ENCODE assay signal across 8 cellular contexts in the genomic region with DNA sequence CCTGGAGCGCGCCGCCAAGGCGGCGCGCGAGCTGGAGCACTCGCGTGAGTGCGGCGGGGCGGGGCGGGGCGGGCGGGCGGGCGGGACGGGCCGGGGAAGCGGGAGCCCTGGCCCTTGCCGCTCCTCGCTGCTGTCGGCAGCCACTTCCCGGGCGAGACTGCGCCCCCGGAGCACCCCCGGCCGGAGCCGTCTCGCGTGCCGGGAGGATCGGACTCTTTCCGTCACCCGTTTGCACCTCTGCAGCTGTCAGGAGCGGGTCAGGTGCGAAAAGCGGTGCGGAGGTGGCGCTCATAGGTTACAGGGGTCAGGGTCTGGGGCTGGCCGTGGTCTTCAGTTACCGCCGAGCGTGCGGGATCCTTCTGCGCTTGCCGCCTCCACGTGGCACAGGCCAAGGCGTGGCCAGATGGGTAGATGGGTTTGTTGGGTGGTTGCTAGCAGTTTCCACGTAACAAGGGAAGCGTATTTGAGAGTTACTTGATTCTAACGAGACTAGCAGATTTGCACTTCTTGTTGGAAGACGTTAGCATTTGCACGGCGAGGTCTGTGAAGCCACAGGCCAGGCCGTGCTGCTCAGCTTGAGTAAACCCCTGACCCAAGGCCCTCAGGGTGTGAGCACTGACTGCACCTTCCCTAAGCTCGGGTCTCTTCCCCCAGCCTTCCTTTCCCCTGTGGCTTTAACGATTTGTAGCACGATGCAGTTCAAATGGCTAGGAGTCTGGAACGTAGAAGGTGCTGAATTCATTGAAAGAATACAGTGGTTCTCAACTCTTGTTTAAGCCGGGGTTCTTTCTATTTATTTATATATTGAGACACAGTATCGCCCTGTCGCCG. TPM values are rescaled to one million over a fixed set of nuclear protein-coding genes. Genes with fewer than 3 reads are reported as not detected.
A peak's percentile ranks its signal among the peaks of the same experiment; 100 is the strongest.
DNase-seq lines count a peak whose midpoint lies in the region; ATAC-seq, FAIRE-seq and TF ChIP-seq lines count a peak whose summit lies in the region.
"Not testable (repeated sequence)": the region's sequence is repeated elsewhere in the genome, so short reads cannot be mapped to it uniquely, and the experiment has no call there.

No MANE protein-coding gene starts in this region.

- not testable (repeated sequence) for H2AFZ ChIP-seq in neuronal stem cell (ENCODE audit: low read length)

- H4K8ac ChIP-seq in neuronal stem cell (ENCODE audit: low read depth, low read length), result not testable (repeated sequence)

- not testable (repeated sequence) for H2AK5ac ChIP-seq in neuronal stem cell (ENCODE audit: low read depth, low read length)

- not testable (repeated sequence) for TF ChIP-seq POLR2A in GM12892 (IDR thresholded peaks at IDR 0.05; ENCODE audit: low read depth, low read length)

- H3K27me3 ChIP-seq in iPS DF 6.9 (ENCODE audit: control insufficient read depth, insufficient read depth, low read length); neuronal stem cell (ENCODE audit: control insufficient read depth in 3 of 3, insufficient read depth in 3 of 3, low read depth in 1 of 3, low read length in 3 of 3): not testable (repeated sequence)

- no CpG with 5 or more reads among the region's 65 CpGs for WGBS in iPS DF 6.9 (ENCODE audit: insufficient coverage, insufficient read length)
- WGBS in neuronal stem cell (ENCODE audit: extremely low coverage in 2 of 2, insufficient read length in 2 of 2, insufficient replicate concordance in 1 of 2), 2 donors, result no CpG with 5 or more reads among the region's 65 CpGs

- H2BK12ac ChIP-seq in neuronal stem cell (ENCODE audit: low read length), result not testable (repeated sequence)

- H2BK120ac ChIP-seq in neuronal stem cell (ENCODE audit: low read depth, low read length), result not testable (repeated sequence)

- H3K23ac ChIP-seq in neuronal stem cell (ENCODE audit: low read depth, low read length, poor library complexity), result not testable (repeated sequence)

- not testable (repeated sequence) for H3K14ac ChIP-seq in neuronal stem cell (ENCODE audit: low read length)

- peak overlapping the region; percentile 66 for H3K4me2 ChIP-seq in neuronal stem cell (ENCODE audit: insufficient read depth, low read length, poor library complexity, severe bottlenecking)

- not testable (repeated sequence) for H3K27ac ChIP-seq in iPS DF 6.9 (ENCODE audit: low read length); neuronal stem cell (replicated peaks; ENCODE audit: low read length)

- peaks cover 21% of the 10 kb centered on the region for H3K4me1 Mint-ChIP-seq in activated CD8-positive, alpha-beta T cell treated with anti-CD3 and anti-CD28 coated beads for 36 hours (ENCODE audit: low read depth)
- H3K4me1 Mint-ChIP-seq in type B pancreatic cell (ENCODE audit: unreplicated experiment), result peaks cover 14% of the 10 kb centered on the region

- not testable (repeated sequence) for H3K79me1 ChIP-seq in neuronal stem cell (ENCODE audit: low read depth, low read length)

- H4K91ac ChIP-seq in neuronal stem cell (ENCODE audit: low read depth, low read length, poor library complexity), result not testable (repeated sequence)

- not testable (repeated sequence) for H3K36me3 ChIP-seq in iPS DF 6.9 (ENCODE audit: control insufficient read depth, insufficient read depth, low read length)
- peaks cover 5 to 12% of the 10 kb centered on the region in 2 donors for H3K36me3 ChIP-seq in neuronal stem cell (replicated peaks in 1 of 2; ENCODE audit: control insufficient read depth in 2 of 2, insufficient read depth in 2 of 2, low read length in 2 of 2)

- H3K9me3 Mint-ChIP-seq in activated CD8-positive, alpha-beta T cell treated with anti-CD3 and anti-CD28 coated beads for 36 hours; type B pancreatic cell: not testable (repeated sequence)

- POLR2A ChIA-PET in activated CD8-positive, alpha-beta T cell treated with anti-CD3 and anti-CD28 coated beads for 36 hours (lab: Charles Lee), result not testable (repeated sequence)

- not testable (repeated sequence) for H3K4ac ChIP-seq in neuronal stem cell (ENCODE audit: low read length)

- not testable (repeated sequence) for H2BK5ac ChIP-seq in neuronal stem cell (ENCODE audit: low read length)

- peak; percentile 7 for ATAC-seq in HG02763 (IDR thresholded peaks at IDR 0.05; ENCODE audit: unreplicated experiment)
- peak; percentile 15 for ATAC-seq in activated CD8-positive, alpha-beta T cell treated with anti-CD3 and anti-CD28 coated beads for 36 hours

- not testable (repeated sequence) for H3K27me3 Mint-ChIP-seq in activated CD8-positive, alpha-beta T cell treated with anti-CD3 and anti-CD28 coated beads for 36 hours; type B pancreatic cell

- TF ChIP-seq CTCF in activated CD8-positive, alpha-beta T cell treated with anti-CD3 and anti-CD28 coated beads for 36 hours (IDR thresholded peaks at IDR 0.05); choroid plexus epithelial cell (conservative IDR thresholded peaks at IDR 0.05; ENCODE audit: low read depth, low read length); type B pancreatic cell (conservative IDR thresholded peaks at IDR 0.05): not testable (repeated sequence)

- FAIRE-seq in GM12892 (lab: Jason Lieb, UNC), result peak; percentile 82

- H3K36me3 Mint-ChIP-seq in activated CD8-positive, alpha-beta T cell treated with anti-CD3 and anti-CD28 coated beads for 36 hours (ENCODE audit: low read depth); type B pancreatic cell: not testable (repeated sequence)

- not testable (repeated sequence) for H3K9ac ChIP-seq in neuronal stem cell (ENCODE audit: low read depth, low read length, poor library complexity)

- H3K4me3 ChIP-seq in choroid plexus epithelial cell (ENCODE audit: low read depth, low read length), result peak overlapping the region; percentile 66
- H3K4me3 ChIP-seq in iPS DF 6.9 (ENCODE audit: low read length), result peak overlapping the region; percentile 69; the same call in 1 of the 2 replicates
- peak overlapping the region; percentile 70 to 84 for H3K4me3 ChIP-seq in neuronal stem cell (ENCODE audit: low read length in 2 of 2)

- H3K27ac Mint-ChIP-seq in activated CD8-positive, alpha-beta T cell treated with anti-CD3 and anti-CD28 coated beads for 36 hours, result peak overlapping the region; percentile 67
- peak overlapping the region; percentile 83 for H3K27ac Mint-ChIP-seq in type B pancreatic cell

- H3K9me3 ChIP-seq in iPS DF 6.9 (ENCODE audit: control insufficient read depth, insufficient read depth, low read length); neuronal stem cell (replicated peaks in 1 of 2; ENCODE audit: control insufficient read depth in 2 of 2, insufficient read depth in 1 of 2, low read depth in 1 of 2, low read length in 2 of 2): not testable (repeated sequence)

- H3K18ac ChIP-seq in neuronal stem cell (ENCODE audit: low read length), result not testable (repeated sequence)

- H3K4me1 ChIP-seq in iPS DF 6.9 (ENCODE audit: control insufficient read depth, insufficient read depth, low read length); neuronal stem cell (ENCODE audit: control insufficient read depth in 2 of 2, insufficient read depth in 1 of 2, low read depth in 1 of 2, low read length in 2 of 2): not testable (repeated sequence)

- not testable (repeated sequence) for H2BK15ac ChIP-seq in neuronal stem cell (ENCODE audit: low read length)

- H3K4me3 Mint-ChIP-seq in activated CD8-positive, alpha-beta T cell treated with anti-CD3 and anti-CD28 coated beads for 36 hours, result peak overlapping the region; percentile 82
- peak overlapping the region; percentile 86 for H3K4me3 Mint-ChIP-seq in type B pancreatic cell

- DNase-seq in GM12892 (ENCODE audit: insufficient read length); iPS DF 6.9 (ENCODE audit: low read depth, low spot score); neuronal stem cell (ENCODE audit: low spot score); type B pancreatic cell (ENCODE audit: extremely low spot score, unreplicated experiment): not testable (repeated sequence)
- DNase-seq in NAMALWA (ENCODE audit: low spot score), result peak; percentile 50
- DNase-seq in activated CD8-positive, alpha-beta T cell treated with anti-CD3 and anti-CD28 coated beads for 36 hours, result peak; percentile 29
- peak; percentile 12 for DNase-seq in choroid plexus epithelial cell (ENCODE audit: low read depth)

- CTCF ChIA-PET in activated CD8-positive, alpha-beta T cell treated with anti-CD3 and anti-CD28 coated beads for 36 hours (lab: Charles Lee), result interaction anchor here (1.0 kb wide), 1 partner anchor 33 kb away, joined by 4 read pairs; no protein-coding TSS in a partner anchor

- intact Hi-C loops in activated CD8-positive, alpha-beta T cell treated with anti-CD3 and anti-CD28 coated beads for 36 hours (cut with micrococcal nuclease), result not testable (repeated sequence)

RNA-seq across cellular contexts. Expression of a gene that starts 0.7 kb away (rescaled TPM):
- 6.8 TPM for polyA plus RNA-seq in GM12892 (2012; ENCODE audit: missing spikeins)
- total RNA-seq in activated CD8-positive, alpha-beta T cell treated with anti-CD3 and anti-CD28 coated beads for 36 hours, result 10 to 100 TPM; 42.5 to 48.1 TPM
- polyA plus RNA-seq in neuronal stem cell (2013, experiment 1 of 2), result 8.4 TPM
- 8.2 TPM for polyA plus RNA-seq in neuronal stem cell (2013, experiment 2 of 2)
- total RNA-seq in type B pancreatic cell (ENCODE audit: low replicate concordance), result 37.2 and 44.3 TPM in 2 replicates

RNA-seq across cellular contexts. Expression of a gene that starts 22.8 kb away (rescaled TPM):
- 1.7 TPM for polyA plus RNA-seq in GM12892 (2012; ENCODE audit: missing spikeins)
- total RNA-seq in activated CD8-positive, alpha-beta T cell treated with anti-CD3 and anti-CD28 coated beads for 36 hours, result 1 to 10 TPM in 1 of 2 experiments, under 1 TPM in 1; 0.99 to 1.8 TPM
- polyA plus RNA-seq in neuronal stem cell (2013, experiment 1 of 2), result 0.45 TPM
- polyA plus RNA-seq in neuronal stem cell (2013, experiment 2 of 2), result 0.42 TPM
- 1.8 and 2.4 TPM in 2 replicates for total RNA-seq in type B pancreatic cell (ENCODE audit: low replicate concordance)

RNA-seq across cellular contexts. Expression of a gene that starts 36.8 kb away (rescaled TPM):
- polyA plus RNA-seq in GM12892 (2012; ENCODE audit: missing spikeins), result 0.47 TPM
- under 1 TPM; 0.72 to 0.97 TPM for total RNA-seq in activated CD8-positive, alpha-beta T cell treated with anti-CD3 and anti-CD28 coated beads for 36 hours
- polyA plus RNA-seq in neuronal stem cell (2013, experiment 1 of 2), result 5.0 TPM
- polyA plus RNA-seq in neuronal stem cell (2013, experiment 2 of 2), result 4.8 TPM
- 44.5 and 49.9 TPM in 2 replicates for total RNA-seq in type B pancreatic cell (ENCODE audit: low replicate concordance)

RNA-seq across cellular contexts. Expression of a gene that starts 39.7 kb away (rescaled TPM):
- polyA plus RNA-seq in GM12892 (2012; ENCODE audit: missing spikeins), result 8.9 TPM
- total RNA-seq in activated CD8-positive, alpha-beta T cell treated with anti-CD3 and anti-CD28 coated beads for 36 hours, result 10 to 100 TPM; 61.7 to 65.1 TPM
- 20.2 TPM for polyA plus RNA-seq in neuronal stem cell (2013, experiment 1 of 2)
- polyA plus RNA-seq in neuronal stem cell (2013, experiment 2 of 2), result 19.1 TPM
- total RNA-seq in type B pancreatic cell (ENCODE audit: low replicate concordance), result 37.8 and 39.8 TPM in 2 replicates

RNA-seq across cellular contexts. Expression of a gene that starts 51.2 kb away (rescaled TPM):
- 0.47 TPM for polyA plus RNA-seq in GM12892 (2012; ENCODE audit: missing spikeins)
- total RNA-seq in activated CD8-positive, alpha-beta T cell treated with anti-CD3 and anti-CD28 coated beads for 36 hours, result not detected
- 2.0 TPM for polyA plus RNA-seq in neuronal stem cell (2013, experiment 1 of 2)
- polyA plus RNA-seq in neuronal stem cell (2013, experiment 2 of 2), result 2.0 TPM
- total RNA-seq in type B pancreatic cell (ENCODE audit: low replicate concordance), result 7.6 and 11.1 TPM in 2 replicates

Comparison
In these comparisons a context has a peak if more than half of its experiments do, and no peak if none do; other contexts are left out.
1. RNA of a gene that starts 36.8 kb away (total RNA-seq): 44.5 to 49.9 TPM in type B pancreatic cell; 0.72 to 0.97 TPM in activated CD8-positive, alpha-beta T cell treated with anti-CD3 and anti-CD28 coated beads for 36 hours; every median in the first group is over 10 times any median in the second.
2. Peak in every context shown above with its lines, with median percentiles within 50 percentile points of each other: H3K4me3 ChIP-seq.